In genomic region chr11:103870821-103871309, GRCh38 we compare ENCODE assay signal across 18 cellular contexts.
DNase-seq lines count a peak whose midpoint lies in the region; ATAC-seq and TF ChIP-seq lines count a peak whose summit lies in the region.
"Had no signal": no experiment of that assay in that cellular context is flagged by ENCODE, and none has a peak within 500 bp of the region (broad histone marks: within the 10 kb centered on the region; RNA-seq: fewer than 3 reads in every experiment).

No MANE protein-coding gene starts in this region.

- TF ChIP-seq CTCF in ascending aorta (IDR thresholded peaks at IDR 0.05) (no peak), psoas muscle (IDR thresholded peaks at IDR 0.05) (no peak), right lobe of liver (IDR thresholded peaks at IDR 0.05) (no peak)

- intact Hi-C loops in ascending aorta (cut with DNase I) (no loop called here), left ventricle myocardium superior (cut with micrococcal nuclease) (no loop called here), psoas muscle (cut with DNase I) (no loop called here), right lobe of liver (cut with DNase I) (no loop called here)
- intact Hi-C loops in activated T-helper 2 cell treated with anti-CD3 and anti-CD28 coated beads, Interferon-gamma antibody, Interleukin-2, Interleukin-4, amounts not matched to agents 10 μg/mL and 5 μg/mL and 100 μg/mL, durations not matched to agents 14 hours and 24 hours and 36 hours (cut with micrococcal nuclease) = no loop called here

- H3K9me3 Mint-ChIP-seq in activated T-helper 2 cell treated with anti-CD3 and anti-CD28 coated beads, Interferon-gamma antibody, Interleukin-2, Interleukin-4, amounts not matched to agents 10 μg/mL and 5 μg/mL and 100 μg/mL, durations not matched to agents 14 hours and 24 hours and 36 hours = no peaks in the 10 kb centered on the region
- H3K9me3 Mint-ChIP-seq: activated naive CD4-positive, alpha-beta T cell treated with anti-CD3 and anti-CD28 coated beads, Interleukin-2, amount 50 U/mL, for 72 hours had no signal

- TF ChIP-seq POLR2A in right lobe of liver (IDR thresholded peaks at IDR 0.05) = no peak

- DNase-seq in AG08395 (ENCODE audit: low spot score) = peak; percentile 40
- peak; percentile 61 to 92 for DNase-seq in ascending aorta (ENCODE audit: low spot score in 2 of 2)
- peak; percentile 65 for DNase-seq in left ventricle myocardium superior
- peak; percentile 70 to 74 for DNase-seq in psoas muscle
- DNase-seq in activated T-helper 2 cell treated with anti-CD3 and anti-CD28 coated beads, Interferon-gamma antibody, Interleukin-2, Interleukin-4, amounts not matched to agents 10 μg/mL and 5 μg/mL and 100 μg/mL, durations not matched to agents 14 hours and 24 hours and 36 hours (ENCODE audit: low spot score) = no peak
- no peak for DNase-seq in right lobe of liver
- no peak for DNase-seq in NCI-H1930 (lab: John Stamatoyannopoulos, UW)
- no peak for DNase-seq in stimulated activated naive CD4-positive, alpha-beta T cell (lab: John Stamatoyannopoulos, UW)
- DNase-seq: activated CD4-positive, alpha-beta T cell treated with anti-CD3 and anti-CD28 coated beads for 48 hours; activated T-cell treated with anti-CD3 and anti-CD28 coated beads, Interleukin-2, amount 50 U/mL, for 1 hour; caudate nucleus; CD4-positive, alpha-beta memory T cell; DND-41; glutamatergic neuron; NCI-H187 had no signal

- H3K27ac ChIP-seq in ascending aorta (peak overlapping the region; percentile 60 to 61), psoas muscle (no peak overlapping the region), right lobe of liver (no peak overlapping the region)
- H3K27ac ChIP-seq: A549 had no signal

- H3K4me3 ChIP-seq in ascending aorta (no peak overlapping the region), psoas muscle (no peak overlapping the region), right lobe of liver (no peak overlapping the region)
- H3K4me3 ChIP-seq: A549 had no signal

- no peaks in the 10 kb centered on the region for H3K36me3 Mint-ChIP-seq in activated T-helper 2 cell treated with anti-CD3 and anti-CD28 coated beads, Interferon-gamma antibody, Interleukin-2, Interleukin-4, amounts not matched to agents 10 μg/mL and 5 μg/mL and 100 μg/mL, durations not matched to agents 14 hours and 24 hours and 36 hours (ENCODE audit: low read depth)
- H3K36me3 Mint-ChIP-seq: activated naive CD4-positive, alpha-beta T cell treated with anti-CD3 and anti-CD28 coated beads, Interleukin-2, amount 50 U/mL, for 72 hours; CD4-positive, alpha-beta memory T cell had no signal

- H3K4me3 Mint-ChIP-seq in activated T-helper 2 cell treated with anti-CD3 and anti-CD28 coated beads, Interferon-gamma antibody, Interleukin-2, Interleukin-4, amounts not matched to agents 10 μg/mL and 5 μg/mL and 100 μg/mL, durations not matched to agents 14 hours and 24 hours and 36 hours (ENCODE audit: low read depth) = no peak overlapping the region
- H3K4me3 Mint-ChIP-seq: CD4-positive, alpha-beta memory T cell had no signal

- peaks cover 3 to 19% of the 10 kb centered on the region in 2 donors for H3K4me1 ChIP-seq in ascending aorta
- H3K4me1 ChIP-seq in psoas muscle = no peaks in the 10 kb centered on the region
- H3K4me1 ChIP-seq in right lobe of liver = no peaks in the 10 kb centered on the region
- H3K4me1 ChIP-seq: A549 had no signal

- no peaks in the 10 kb centered on the region for H3K27me3 Mint-ChIP-seq in activated T-helper 2 cell treated with anti-CD3 and anti-CD28 coated beads, Interferon-gamma antibody, Interleukin-2, Interleukin-4, amounts not matched to agents 10 μg/mL and 5 μg/mL and 100 μg/mL, durations not matched to agents 14 hours and 24 hours and 36 hours (ENCODE audit: low read depth)
- H3K27me3 Mint-ChIP-seq: CD4-positive, alpha-beta memory T cell; progenitor cell of endocrine pancreas had no signal

- H3K36me3 ChIP-seq in ascending aorta (no peaks in the 10 kb centered on the region), psoas muscle (ENCODE audit: insufficient read depth in 1 of 2, low read depth in 1 of 2) (no peaks in the 10 kb centered on the region), right lobe of liver (no peaks in the 10 kb centered on the region)

- no peaks in the 10 kb centered on the region for H3K4me1 Mint-ChIP-seq in activated T-helper 2 cell treated with anti-CD3 and anti-CD28 coated beads, Interferon-gamma antibody, Interleukin-2, Interleukin-4, amounts not matched to agents 10 μg/mL and 5 μg/mL and 100 μg/mL, durations not matched to agents 14 hours and 24 hours and 36 hours (ENCODE audit: low read depth)
- H3K4me1 Mint-ChIP-seq: CD4-positive, alpha-beta memory T cell had no signal

- ATAC-seq in left ventricle myocardium superior = peak; percentile 94
- ATAC-seq in psoas muscle = peak in 3 of 4 donors; percentile 69 to 85 (median 70)
- no peak for ATAC-seq in right lobe of liver
- ATAC-seq: A549; activated naive CD4-positive, alpha-beta T cell treated with anti-CD3 and anti-CD28 coated beads, Interleukin-2, amount 50 U/mL, for 72 hours had no signal

- no peaks in the 10 kb centered on the region for H3K9me3 ChIP-seq in ascending aorta
- no peaks in the 10 kb centered on the region for H3K9me3 ChIP-seq in psoas muscle
- H3K9me3 ChIP-seq in right lobe of liver = no peaks in the 10 kb centered on the region
- H3K9me3 ChIP-seq: A549 had no signal

- H3K27me3 ChIP-seq in ascending aorta (no peaks in the 10 kb centered on the region), psoas muscle (ENCODE audit: insufficient read depth in 3 of 3, low read length in 2 of 3) (no peaks in the 10 kb centered on the region), right lobe of liver (no peaks in the 10 kb centered on the region)

- H3K27ac Mint-ChIP-seq in activated T-helper 2 cell treated with anti-CD3 and anti-CD28 coated beads, Interferon-gamma antibody, Interleukin-2, Interleukin-4, amounts not matched to agents 10 μg/mL and 5 μg/mL and 100 μg/mL, durations not matched to agents 14 hours and 24 hours and 36 hours = no peak overlapping the region
- H3K27ac Mint-ChIP-seq: activated naive CD4-positive, alpha-beta T cell treated with anti-CD3 and anti-CD28 coated beads, Interleukin-2, amount 50 U/mL, for 72 hours; CD4-positive, alpha-beta memory T cell; progenitor cell of endocrine pancreas had no signal

- WGBS in psoas muscle, 3 donors = 70 to 86% (median 70%) methylated on average over 7 of the region's 7 CpGs
- WGBS in right lobe of liver (ENCODE audit: insufficient coverage, low coverage, low lambda C conversion rate, missing lambda C conversion rate) = 61% methylated on average over 7 of the region's 7 CpGs

Comparison
In these comparisons a context has a peak if more than half of its experiments do, and no peak if none do; other contexts are left out.
1. DNase-seq: peak in AG08395 (single experiment), ascending aorta (2 of 2), left ventricle myocardium superior (single experiment) and psoas muscle (2 of 2); none in activated T-helper 2 cell treated with anti-CD3 and anti-CD28 coated beads, Interferon-gamma antibody, Interleukin-2, Interleukin-4, amounts not matched to agents 10 μg/mL and 5 μg/mL and 100 μg/mL, durations not matched to agents 14 hours and 24 hours and 36 hours (single experiment), right lobe of liver (0 of 3), NCI-H1930 (0 of 2) and stimulated activated naive CD4-positive, alpha-beta T cell (0 of 6).
2. H3K27ac ChIP-seq: peak in ascending aorta (2 of 2); none in psoas muscle (single experiment) and right lobe of liver (0 of 3).
3. ATAC-seq: peak in left ventricle myocardium superior (single experiment) and psoas muscle (3 of 4); none in right lobe of liver (0 of 4).